Comparison of ENCODE assay signal across 9 cellular contexts in the genomic region with DNA sequence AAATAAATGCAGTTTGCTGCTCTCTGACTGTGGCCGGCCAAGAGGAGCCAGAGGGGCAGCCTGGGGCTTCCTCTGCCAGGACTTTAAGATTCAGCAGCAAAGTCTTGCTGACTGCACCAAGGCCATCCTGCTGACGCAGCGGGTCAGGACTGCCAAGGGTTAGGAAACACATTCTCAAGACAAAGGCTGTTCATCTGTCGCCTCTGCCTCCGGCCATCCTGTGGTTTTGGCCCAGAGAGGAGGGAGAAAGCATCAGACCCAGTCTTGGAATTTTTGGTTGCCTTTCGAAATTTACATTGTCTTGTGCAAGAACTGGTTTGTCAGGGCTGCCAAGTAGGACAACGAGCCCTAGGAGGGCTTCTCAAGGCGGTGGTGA. TPM values are rescaled to one million over a fixed set of nuclear protein-coding genes. Genes with fewer than 3 reads are reported as not detected.
DNase-seq lines count a peak whose midpoint lies in the region; ATAC-seq and TF ChIP-seq lines count a peak whose summit lies in the region.
"Had no signal": no experiment of that assay in that cellular context is flagged by ENCODE, and none has a peak within 500 bp of the region (broad histone marks: within the 10 kb centered on the region; RNA-seq: fewer than 3 reads in every experiment).

No MANE protein-coding gene starts in this region.

- TF ChIP-seq POLR2A in prostate gland (IDR thresholded peaks at IDR 0.05), result no peak

- H3K36me3 ChIP-seq in prostate gland, result no peaks in the 10 kb centered on the region

- intact Hi-C loops in Right ventricle myocardium inferior (cut with DNase I) (no loop called here), prostate gland (cut with DNase I) (loop anchor here (10.0 kb wide), 1 partner anchor 109 kb away; no protein-coding TSS in a partner anchor)
- intact Hi-C loops in activated CD4-positive, alpha-beta T cell treated with anti-CD3 and anti-CD28 coated beads, Interleukin-2, amount 10 ng/mL, durations not matched to agents 24 days and 14 days (cut with micrococcal nuclease), result no loop called here

- H3K9me3 Mint-ChIP-seq in activated CD4-positive, alpha-beta T cell treated with anti-CD3 and anti-CD28 coated beads, Interleukin-2, amount 10 ng/mL, durations not matched to agents 24 days and 14 days, result no peaks in the 10 kb centered on the region

- peaks cover 7% of the 10 kb centered on the region for H3K36me3 Mint-ChIP-seq in activated CD4-positive, alpha-beta T cell treated with anti-CD3 and anti-CD28 coated beads, Interleukin-2, amount 10 ng/mL, durations not matched to agents 24 days and 14 days (ENCODE audit: low read depth)

- no peaks in the 10 kb centered on the region for H3K27me3 Mint-ChIP-seq in activated CD4-positive, alpha-beta T cell treated with anti-CD3 and anti-CD28 coated beads, Interleukin-2, amount 10 ng/mL, durations not matched to agents 24 days and 14 days

- ATAC-seq in Right ventricle myocardium inferior, result peak; percentile 45

- no peaks in the 10 kb centered on the region for H3K9me3 ChIP-seq in prostate gland

- H3K4me1 Mint-ChIP-seq in activated CD4-positive, alpha-beta T cell treated with anti-CD3 and anti-CD28 coated beads, Interleukin-2, amount 10 ng/mL, durations not matched to agents 24 days and 14 days, result peaks cover 9% of the 10 kb centered on the region

- no peaks in the 10 kb centered on the region for H3K27me3 ChIP-seq in prostate gland (replicated peaks; ENCODE audit: insufficient read depth)

- no peaks in the 10 kb centered on the region for H3K4me1 ChIP-seq in prostate gland (replicated peaks)

- DNase-seq in EL, result peak; percentile 99
- peak; percentile 74 for DNase-seq in amniotic stem cell (lab: John Stamatoyannopoulos, UW)
- peak; percentile 91 for DNase-seq in Right ventricle myocardium inferior (ENCODE audit: missing footprints)
- DNase-seq in prostate gland (ENCODE audit: low spot score), result peak; percentile 66
- no peak for DNase-seq in activated T-cell treated with anti-CD3 and anti-CD28 coated beads for 4 hours
- DNase-seq in activated CD4-positive, alpha-beta T cell treated with anti-CD3 and anti-CD28 coated beads, Interleukin-2, amount 10 ng/mL, durations not matched to agents 24 days and 14 days, result no peak
- no peak for DNase-seq in effector CD4-positive, alpha-beta T cell
- no peak for DNase-seq in NCI-H2107 treated with DMSO at 0.1 percent for 48 hours (lab: John Stamatoyannopoulos, UW; ENCODE audit: unreplicated experiment)
- DNase-seq: kidney glomerular epithelial cell had no signal

- 38% methylated on average over 8 of the region's 8 CpGs for WGBS in prostate gland

- H3K4me3 ChIP-seq in prostate gland, result no peak overlapping the region

- no peak overlapping the region for H3K27ac Mint-ChIP-seq in activated CD4-positive, alpha-beta T cell treated with anti-CD3 and anti-CD28 coated beads, Interleukin-2, amount 10 ng/mL, durations not matched to agents 24 days and 14 days

- no peak overlapping the region for H3K27ac ChIP-seq in prostate gland

- H3K4me3 Mint-ChIP-seq in activated CD4-positive, alpha-beta T cell treated with anti-CD3 and anti-CD28 coated beads, Interleukin-2, amount 10 ng/mL, durations not matched to agents 24 days and 14 days, result no peak overlapping the region

- no peak for TF ChIP-seq CTCF in prostate gland (IDR thresholded peaks at IDR 0.05)

RNA-seq across cellular contexts. Expression of a gene that starts 42.8 kb away (rescaled TPM):
- total RNA-seq in Right ventricle myocardium inferior (not detected), prostate gland (under 1 TPM in 1 of 2 donors, not detected in 1; 0.23 TPM)
- total RNA-seq in activated CD4-positive, alpha-beta T cell treated with anti-CD3 and anti-CD28 coated beads, Interleukin-2, amount 10 ng/mL, durations not matched to agents 24 days and 14 days, result not detected in 2 replicates

RNA-seq across cellular contexts. Expression of a gene that starts 45.6 kb away (rescaled TPM):
- total RNA-seq in Right ventricle myocardium inferior (19.7 TPM), prostate gland (10 to 100 TPM; 60.8 to 91.3 TPM)
- total RNA-seq in activated CD4-positive, alpha-beta T cell treated with anti-CD3 and anti-CD28 coated beads, Interleukin-2, amount 10 ng/mL, durations not matched to agents 24 days and 14 days, result 12.3 and 13.7 TPM in 2 replicates

RNA-seq across cellular contexts. Expression of a gene that starts 45.9 kb away (rescaled TPM):
- 20.2 TPM for total RNA-seq in Right ventricle myocardium inferior
- 10 to 100 TPM; 20.6 to 34.0 TPM for total RNA-seq in prostate gland
- total RNA-seq in activated CD4-positive, alpha-beta T cell treated with anti-CD3 and anti-CD28 coated beads, Interleukin-2, amount 10 ng/mL, durations not matched to agents 24 days and 14 days, result 40.8 and 50.7 TPM in 2 replicates

RNA-seq across cellular contexts. Expression of a gene that starts 57.2 kb away (rescaled TPM):
- total RNA-seq in Right ventricle myocardium inferior (not detected), prostate gland (10 to 100 TPM in 1 of 2 donors, 1 to 10 TPM in 1; 6.2 to 13.7 TPM)
- total RNA-seq in activated CD4-positive, alpha-beta T cell treated with anti-CD3 and anti-CD28 coated beads, Interleukin-2, amount 10 ng/mL, durations not matched to agents 24 days and 14 days, result 0.40 and 0.63 TPM in 2 replicates

RNA-seq across cellular contexts. Expression of a gene that starts 57.3 kb away (rescaled TPM):
- total RNA-seq in Right ventricle myocardium inferior, result not detected
- not detected for total RNA-seq in prostate gland
- total RNA-seq in activated CD4-positive, alpha-beta T cell treated with anti-CD3 and anti-CD28 coated beads, Interleukin-2, amount 10 ng/mL, durations not matched to agents 24 days and 14 days, result not detected in 2 replicates

Comparison
In these comparisons a context has a peak if more than half of its experiments do, and no peak if none do; other contexts are left out.
1. DNase-seq: peak in EL (single experiment), amniotic stem cell (single experiment), Right ventricle myocardium inferior (single experiment) and prostate gland (single experiment); none in activated T-cell treated with anti-CD3 and anti-CD28 coated beads for 4 hours (single experiment), activated CD4-positive, alpha-beta T cell treated with anti-CD3 and anti-CD28 coated beads, Interleukin-2, amount 10 ng/mL, durations not matched to agents 24 days and 14 days (single experiment), effector CD4-positive, alpha-beta T cell (single experiment) and NCI-H2107 treated with DMSO at 0.1 percent for 48 hours (single experiment).